ENCODE assay signal across 8 cellular contexts in the genomic region with DNA sequence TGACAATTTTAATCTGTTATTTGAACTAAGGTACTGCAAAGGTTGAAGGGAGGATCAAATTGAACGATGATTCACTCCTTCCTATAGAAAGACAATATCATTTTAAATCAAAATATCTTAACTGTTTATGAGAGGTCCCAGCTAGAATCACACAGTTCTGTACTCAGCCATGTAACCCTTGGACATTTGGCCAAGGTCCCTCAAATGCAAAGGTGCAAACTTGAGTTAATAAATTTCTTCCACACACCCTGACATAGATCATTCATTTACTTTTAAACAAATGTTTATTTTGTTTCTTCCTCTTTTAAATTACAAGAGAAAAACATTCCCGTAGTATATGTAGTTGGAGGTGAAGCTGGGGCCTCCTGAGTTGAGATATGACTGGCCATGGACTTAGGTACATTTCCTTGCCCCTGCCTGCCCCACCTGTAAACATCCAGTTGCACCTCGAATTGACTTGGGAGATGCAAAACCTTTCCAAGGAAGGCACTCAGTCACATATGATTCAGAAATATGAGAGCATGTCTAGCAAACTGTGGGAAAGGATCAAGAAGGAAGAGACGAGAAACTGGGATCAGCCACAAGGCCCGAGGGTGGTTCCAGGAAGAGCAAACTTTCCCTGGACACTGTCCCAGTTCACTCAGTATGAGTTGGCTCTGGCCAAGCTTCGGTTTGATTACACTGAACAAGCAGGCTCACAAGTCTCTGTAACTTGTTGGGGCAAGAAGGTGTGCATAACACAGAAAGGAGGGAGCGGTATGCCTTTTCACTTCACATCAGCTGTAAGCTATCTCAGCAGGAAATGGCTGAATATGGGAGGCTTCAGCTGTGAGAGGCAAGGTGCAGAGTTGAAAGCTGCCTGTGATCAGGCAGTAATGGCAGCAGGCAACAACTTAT. TPM values are rescaled to one million over a fixed set of nuclear protein-coding genes. Genes with fewer than 3 reads are reported as not detected.
A peak's percentile ranks its signal among the peaks of the same experiment; 100 is the strongest.
DNase-seq lines count a peak whose midpoint lies in the region; ATAC-seq, FAIRE-seq and TF ChIP-seq lines count a peak whose summit lies in the region.

No MANE protein-coding gene starts in this region.

- H3K36me3 ChIP-seq in endothelial cell of umbilical vein (ENCODE audit: control insufficient read depth in 2 of 2, extremely low read depth in 1 of 2, insufficient read depth in 2 of 2, low read length in 2 of 2) (peaks cover 0 to 2% of the 10 kb centered on the region in 2 experiments), ovary (no peaks in the 10 kb centered on the region)

- H3K27ac ChIP-seq in endothelial cell of umbilical vein (ENCODE audit: insufficient read depth, low read depth, low read length) (no peak overlapping the region), ovary (peak overlapping the region in 1 of 2 donors; percentile 44), caudate nucleus (ENCODE audit: low read depth, low read length) (no peak overlapping the region)

- FAIRE-seq in endothelial cell of umbilical vein (lab: Jason Lieb, UNC) = peak; percentile 49

- TF ChIP-seq CTCF in endothelial cell of umbilical vein (IDR thresholded peaks at IDR 0.05; ENCODE audit: extremely low read depth in 1 of 2, insufficient read depth in 1 of 2, low read depth in 1 of 2, low read length in 2 of 2) (no peak), ovary (IDR thresholded peaks at IDR 0.05) (no peak), GM10248 (IDR thresholded peaks at IDR 0.05; ENCODE audit: control extremely low read depth, extremely low read depth, low read depth, missing control alignments) (no peak)

- intact Hi-C loops in endothelial cell of umbilical vein (cut with micrococcal nuclease) = no loop called here
- intact Hi-C loops in ovary (cut with DNase I) = no loop called here

- no peaks in the 10 kb centered on the region for H3K79me2 ChIP-seq in endothelial cell of umbilical vein (ENCODE audit: control insufficient read depth, insufficient read depth, low read length)

- WGBS in ovary, 3 donors = 44% methylated on average over 7 of the region's 7 CpGs

- ATAC-seq in HG03457 (IDR thresholded peaks at IDR 0.05; ENCODE audit: unreplicated experiment) = no peak

- dilution Hi-C loops in endothelial cell of umbilical vein (cut with MboI; ENCODE audit: extremely low pct_ligation_motif_present, low sequenced_read_pairs) = no loop called here

- H3K9ac ChIP-seq in endothelial cell of umbilical vein (replicated peaks; ENCODE audit: extremely low read depth, insufficient read depth, low read length) = no peak overlapping the region

- POLR2A ChIA-PET in endothelial cell of umbilical vein (lab: Charles Lee) = no interaction called here
- POLR2A ChIA-PET in GM10248 (lab: Yijun Ruan, JAX) = no interaction called here

- H3K9me3 ChIP-seq in endothelial cell of umbilical vein (replicated peaks; ENCODE audit: control insufficient read depth, insufficient read depth, low read length) = no peaks in the 10 kb centered on the region
- no peaks in the 10 kb centered on the region for H3K9me3 ChIP-seq in ovary

- no peaks in the 10 kb centered on the region for H3K9me1 ChIP-seq in endothelial cell of umbilical vein (replicated peaks; ENCODE audit: control insufficient read depth, extremely low read depth, insufficient read depth, low read length)

- H4K20me1 ChIP-seq in endothelial cell of umbilical vein (replicated peaks; ENCODE audit: control insufficient read depth, extremely low read depth, insufficient read depth, low read length) = no peaks in the 10 kb centered on the region

- BruUV-seq in endothelial cell of umbilical vein (replicated peaks; lab: Mats Ljungman, UMichigan) = no TSS peak

- H3K4me1 ChIP-seq in endothelial cell of umbilical vein (ENCODE audit: control insufficient read depth, extremely low read depth, insufficient read depth, low read length) = peaks cover 38% of the 10 kb centered on the region
- H3K4me1 ChIP-seq in ovary (ENCODE audit: insufficient read depth) = peaks cover 7% of the 10 kb centered on the region

- CTCF ChIA-PET in endothelial cell of umbilical vein (lab: Charles Lee) (interaction anchor here (0.6 to 1.2 kb wide), 3 partner anchors 11 to 79 kb away, joined by 3 to 6 read pairs (median 4); no protein-coding TSS in a partner anchor), GM10248 (lab: Yijun Ruan, JAX) (interaction anchor here (0.6 to 2.7 kb wide), 5 partner anchors 12 to 213 kb away, joined by 3 to 9 read pairs (median 3); no protein-coding TSS in a partner anchor)

- DNase-seq in EH (ENCODE audit: low read depth) (peak; percentile 75), NCI-H446 treated with DMSO at 0.1 percent for 48 hours (lab: John Stamatoyannopoulos, UW) (peak; percentile 40), endothelial cell of umbilical vein (ENCODE audit: low read depth, low spot score) (peak; percentile 89), ovary (peak; percentile 43 to 70 (median 57)), caudate nucleus (lab: John Stamatoyannopoulos, UW) (no peak), GM10248 (ENCODE audit: extremely low spot score) (no peak)
- DNase-seq in effector CD8-positive, alpha-beta T cell (lab: John Stamatoyannopoulos, UW) = no peak

- no peak overlapping the region for H3K4me2 ChIP-seq in endothelial cell of umbilical vein (ENCODE audit: insufficient read depth, low read length)

- H3K27me3 ChIP-seq in endothelial cell of umbilical vein (ENCODE audit: control insufficient read depth in 2 of 2, insufficient read depth in 2 of 2, low read length in 2 of 2) (no peaks in the 10 kb centered on the region), ovary (no peaks in the 10 kb centered on the region)

- TF ChIP-seq EP300 in ovary (IDR thresholded peaks at IDR 0.05) = no peak

- TF ChIP-seq POLR2A in endothelial cell of umbilical vein (IDR thresholded peaks at IDR 0.05; ENCODE audit: low read depth, low read length) (no peak), ovary (IDR thresholded peaks at IDR 0.05) (no peak)

- no peak overlapping the region for H3K4me3 ChIP-seq in endothelial cell of umbilical vein (replicated peaks in 1 of 3; ENCODE audit: insufficient read depth in 1 of 3, low read depth in 1 of 3, low read length in 3 of 3)
- no peak overlapping the region for H3K4me3 ChIP-seq in ovary

- H2AFZ ChIP-seq in endothelial cell of umbilical vein (ENCODE audit: low read depth, low read length) = peak overlapping the region; percentile 70

TF ChIP-seq in endothelial cell of umbilical vein, 7 proteins besides CTCF, POLR2A, EP300 and RAD21:
- no peak for TF ChIP-seq MYC (IDR thresholded peaks at IDR 0.05; ENCODE audit: low read depth, low read length)
- TF ChIP-seq POLR2AphosphoS5 (IDR thresholded peaks at IDR 0.05; ENCODE audit: insufficient read depth, low read depth, low read length) = no peak

RNA-seq across cellular contexts. Expression of gene TNFSF10, which starts 6.7 kb away (rescaled TPM):
- total RNA-seq in endothelial cell of umbilical vein (18.5 and 31.2 TPM in 2 replicates), ovary (10 to 100 TPM in 6 of 7 donors, 1 to 10 TPM in 1; 9.6 to 51.5 (median 12.7) TPM)
- polyA plus RNA-seq in endothelial cell of umbilical vein (35.6 and 55.0 TPM in 2 replicates), ovary (10 to 100 TPM; 32.0 to 39.8 TPM)
- 41.6 and 43.6 TPM in 2 replicates for polyA plus RNA-seq in endothelial cell of umbilical vein (2011; cell fraction: cytosol; rRNA removed)
- 20.3 and 25.2 TPM in 2 replicates for polyA plus RNA-seq in endothelial cell of umbilical vein (2011; cell fraction: nucleus; rRNA removed)
- polyA plus RNA-seq in endothelial cell of umbilical vein (2012) = 18.1 and 23.7 TPM in 2 replicates
- 82.8 and 95.4 TPM in 2 replicates for polyA minus RNA-seq in endothelial cell of umbilical vein
- not detected for polyA minus RNA-seq in endothelial cell of umbilical vein (2011; cell fraction: cytosol; rRNA and poly(A)+ RNA removed)
- 40.0 and 41.3 TPM in 2 replicates for polyA minus RNA-seq in endothelial cell of umbilical vein (2011; cell fraction: nucleus; rRNA and poly(A)+ RNA removed)

Comparison
In these comparisons a context has a peak if more than half of its experiments do, and no peak if none do; other contexts are left out.
1. DNase-seq: peak in EH (single experiment), NCI-H446 treated with DMSO at 0.1 percent for 48 hours (single experiment), endothelial cell of umbilical vein (single experiment) and ovary (5 of 5); none in caudate nucleus (0 of 61), GM10248 (single experiment) and effector CD8-positive, alpha-beta T cell (single experiment).